24 cellular contexts compared by ENCODE assay signal in genomic region chr7:155263051-155263450, GRCh38.
"Had no signal": no experiment of that assay in that cellular context is flagged by ENCODE, and none has a peak within 500 bp of the region (broad histone marks: within the 10 kb centered on the region; RNA-seq: fewer than 3 reads in every experiment).

No MANE protein-coding gene starts in this region.

- H3K9me3 Mint-ChIP-seq: memory B cell; natural killer cell treated with Interleukin-12 subunit alpha and Interleukin-12 subunit beta and Interleukin-15 and Interleukin-18, amount 100 ng/mL, for 72 hours; neural crest cell had no signal

- H3K4me3 Mint-ChIP-seq: memory B cell; natural killer cell treated with Interleukin-12 subunit alpha and Interleukin-12 subunit beta and Interleukin-15 and Interleukin-18, amount 100 ng/mL, for 72 hours; neural crest cell had no signal

- DNase-seq: colonic mucosa; effector memory CD4-positive, alpha-beta T cell; foreskin keratinocyte; heart left ventricle; kidney; sigmoid colon; stimulated activated CD4-positive, alpha-beta T cell treated with anti-CD3 and anti-CD28 coated beads, Interleukin-4, amount 100 ng/mL, for 4 hours; stimulated activated naive CD4-positive, alpha-beta T cell treated with Interleukin-2 at 50 U/mL for 16 hours; upper lobe of left lung; uterus had no signal

- H3K36me3 ChIP-seq: colonic mucosa, esophagus muscularis mucosa, gastroesophageal sphincter, heart left ventricle, prostate gland, right atrium auricular region, sigmoid colon, thoracic aorta, tibial nerve, upper lobe of left lung, uterus had no signal

- H3K27ac Mint-ChIP-seq: memory B cell; natural killer cell treated with Interleukin-12 subunit alpha and Interleukin-12 subunit beta and Interleukin-15 and Interleukin-18, amount 100 ng/mL, for 72 hours had no signal

- FAIRE-seq: endothelial cell of umbilical vein, kidney had no signal

- H3K4me1 Mint-ChIP-seq: memory B cell had no signal

- H3K9ac ChIP-seq: parathyroid adenoma had no signal

- H3K4me3 ChIP-seq: colonic mucosa, esophagus muscularis mucosa, gastroesophageal sphincter, heart left ventricle, hepatocyte, lung, prostate gland, right atrium auricular region, sigmoid colon, thoracic aorta, tibial nerve, upper lobe of left lung, uterus had no signal

- H3K27ac ChIP-seq: colonic mucosa, esophagus muscularis mucosa, foreskin keratinocyte, gastroesophageal sphincter, heart left ventricle, hepatocyte, parathyroid adenoma, prostate gland, right atrium auricular region, sigmoid colon, thoracic aorta, tibial nerve, upper lobe of left lung, uterus had no signal

- H3K36me3 Mint-ChIP-seq: memory B cell; natural killer cell treated with Interleukin-12 subunit alpha and Interleukin-12 subunit beta and Interleukin-15 and Interleukin-18, amount 100 ng/mL, for 72 hours had no signal

- H3K4me2 ChIP-seq: hepatocyte had no signal

- H3K4me1 ChIP-seq: colonic mucosa, foreskin keratinocyte, prostate gland, sigmoid colon, upper lobe of left lung, uterus had no signal

- H3K9me3 ChIP-seq: colonic mucosa, esophagus muscularis mucosa, gastroesophageal sphincter, heart left ventricle, prostate gland, right atrium auricular region, sigmoid colon, thoracic aorta, tibial nerve, upper lobe of left lung, uterus had no signal

- H3K79me2 ChIP-seq: hepatocyte, parathyroid adenoma had no signal

- H2AFZ ChIP-seq: hepatocyte, parathyroid adenoma had no signal

- ATAC-seq: foreskin keratinocyte; gastroesophageal sphincter; heart left ventricle; left lobe of liver; natural killer cell treated with Interleukin-12 subunit alpha and Interleukin-12 subunit beta and Interleukin-15 and Interleukin-18, amount 100 ng/mL, for 72 hours had no signal

- H3K27me3 ChIP-seq: colonic mucosa, foreskin keratinocyte, hepatocyte, right atrium auricular region, tibial nerve, upper lobe of left lung, uterus had no signal
